ENCODE assay signal across 11 cellular contexts in the genomic region with DNA sequence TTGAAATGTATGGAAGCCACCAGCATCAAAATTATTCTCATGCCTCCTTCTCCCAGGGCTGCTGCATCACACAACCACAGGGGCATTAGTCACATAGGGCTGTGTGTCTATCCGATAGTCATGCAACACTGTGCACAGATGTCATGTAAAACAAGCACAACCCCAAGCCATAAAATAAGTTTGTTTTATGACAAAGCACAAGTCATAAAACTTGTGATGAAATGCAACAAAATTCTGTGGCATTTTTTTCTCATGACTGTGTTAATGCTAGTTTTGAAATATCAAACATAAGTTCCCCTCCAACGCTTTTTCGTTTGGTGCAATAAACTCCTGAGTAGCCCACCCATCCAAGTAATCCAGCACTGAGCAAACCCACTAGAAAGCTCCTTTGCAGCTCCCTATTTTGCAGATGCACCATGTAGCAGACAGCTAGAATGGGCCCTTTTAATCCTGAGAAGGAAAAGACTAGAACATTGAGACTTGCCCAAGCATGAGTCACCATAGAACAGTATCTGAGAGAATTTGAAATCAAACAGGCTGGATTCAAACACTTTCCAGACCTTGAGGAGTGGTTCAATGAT.
DNase-seq lines count a peak whose midpoint lies in the region; ATAC-seq, FAIRE-seq and TF ChIP-seq lines count a peak whose summit lies in the region.
"Had no signal": no experiment of that assay in that cellular context is flagged by ENCODE, and none has a peak within 500 bp of the region (broad histone marks: within the 10 kb centered on the region; RNA-seq: fewer than 3 reads in every experiment).

No MANE protein-coding gene starts in this region.

- H3K27ac ChIP-seq in Karpas-422 (ENCODE audit: low read length) = no peak overlapping the region

- no peaks in the 10 kb centered on the region for H3K36me3 ChIP-seq in Karpas-422 (ENCODE audit: insufficient read depth, low read length)
- H3K36me3 ChIP-seq: esophagus muscularis mucosa had no signal

- no peak overlapping the region for H3K9ac ChIP-seq in Karpas-422 (ENCODE audit: low read length)

- no peak overlapping the region for H3K4me3 ChIP-seq in retinal pigment epithelial cell (ENCODE audit: low read length)
- no peak overlapping the region for H3K4me3 ChIP-seq in Karpas-422 (ENCODE audit: low read length)
- H3K4me3 ChIP-seq: esophagus muscularis mucosa had no signal

- DNase-seq in GM04504 (ENCODE audit: low read depth) (peak; percentile 93), RCC 7860 (ENCODE audit: low spot score) (peak; percentile 86), retinal pigment epithelial cell (ENCODE audit: low read depth) (peak; percentile 17), GDM1 (lab: John Stamatoyannopoulos, UW) (no peak), Karpas-422 (no peak), NCI-H2227 treated with DMSO at 0.1 percent for 48 hours (lab: John Stamatoyannopoulos, UW) (no peak)
- DNase-seq: activated B cell treated with CpG ODN at 0.5 μM for 24 hours; stimulated activated naive CD4-positive, alpha-beta T cell had no signal

- no peaks in the 10 kb centered on the region for H3K9me2 ChIP-seq in Karpas-422 (replicated peaks; ENCODE audit: insufficient read depth, low read length)

- H2AFZ ChIP-seq in Karpas-422 (ENCODE audit: low read length) = no peak overlapping the region

- no peak overlapping the region for H3K4me2 ChIP-seq in Karpas-422 (ENCODE audit: low read depth, low read length, poor library complexity, severe bottlenecking)

- peak; percentile 83 for FAIRE-seq in RCC 7860 (lab: Jason Lieb, UNC)

- H3K9me3 ChIP-seq in Karpas-422 (ENCODE audit: low read length) = peaks cover 5% of the 10 kb centered on the region; the same call in 1 of the 2 replicates

- peaks cover 5% of the 10 kb centered on the region for H3K4me1 ChIP-seq in Karpas-422 (ENCODE audit: low read length)

- TF ChIP-seq CTCF in retinal pigment epithelial cell (conservative IDR thresholded peaks at IDR 0.05; ENCODE audit: low read depth, low read length) = no peak

- no peaks in the 10 kb centered on the region; the same call in 1 of the 2 replicates for H3K27me3 ChIP-seq in Karpas-422 (ENCODE audit: low read length)
- H3K27me3 ChIP-seq: esophagus muscularis mucosa had no signal

- no peaks in the 10 kb centered on the region for H3K79me2 ChIP-seq in Karpas-422 (ENCODE audit: low read length)

- ATAC-seq in esophagus mucosa (peak; percentile 66), HG03342 (IDR thresholded peaks at IDR 0.05; ENCODE audit: unreplicated experiment) (no peak)

- H4K20me1 ChIP-seq in Karpas-422 (ENCODE audit: insufficient read depth, low read depth, low read length) = no peaks in the 10 kb centered on the region

Comparison
In these comparisons a context has a peak if more than half of its experiments do, and no peak if none do; other contexts are left out.
1. DNase-seq: peak in GM04504 (single experiment), RCC 7860 (single experiment) and retinal pigment epithelial cell (single experiment); none in GDM1 (single experiment), Karpas-422 (single experiment) and NCI-H2227 treated with DMSO at 0.1 percent for 48 hours (single experiment).